In genomic region chr13:107742544-107742943, GRCh38 we compare ENCODE assay signal across 1 cellular context.
TF ChIP-seq lines count a peak whose summit lies in the region.

No MANE protein-coding gene starts in this region.

TF ChIP-seq in SK-N-SH treated with all-trans-retinoic acid at 6 μM for 48 hours, 23 proteins besides CTCF, POLR2A, EP300 and RAD21 (continued from another document):
- no peak for TF ChIP-seq TSHZ2 (CRISPR knock-in tag; IDR thresholded peaks at IDR 0.05)
- no peak for TF ChIP-seq ZNF70 (CRISPR knock-in tag; IDR thresholded peaks at IDR 0.05)
- TF ChIP-seq TOX (CRISPR knock-in tag; IDR thresholded peaks at IDR 0.05; ENCODE audit: borderline replicate concordance), result no peak
- TF ChIP-seq ESRRG (CRISPR knock-in tag; IDR thresholded peaks at IDR 0.05), result no peak
